Comparison of ENCODE assay signal across 8 cellular contexts in the genomic region with DNA sequence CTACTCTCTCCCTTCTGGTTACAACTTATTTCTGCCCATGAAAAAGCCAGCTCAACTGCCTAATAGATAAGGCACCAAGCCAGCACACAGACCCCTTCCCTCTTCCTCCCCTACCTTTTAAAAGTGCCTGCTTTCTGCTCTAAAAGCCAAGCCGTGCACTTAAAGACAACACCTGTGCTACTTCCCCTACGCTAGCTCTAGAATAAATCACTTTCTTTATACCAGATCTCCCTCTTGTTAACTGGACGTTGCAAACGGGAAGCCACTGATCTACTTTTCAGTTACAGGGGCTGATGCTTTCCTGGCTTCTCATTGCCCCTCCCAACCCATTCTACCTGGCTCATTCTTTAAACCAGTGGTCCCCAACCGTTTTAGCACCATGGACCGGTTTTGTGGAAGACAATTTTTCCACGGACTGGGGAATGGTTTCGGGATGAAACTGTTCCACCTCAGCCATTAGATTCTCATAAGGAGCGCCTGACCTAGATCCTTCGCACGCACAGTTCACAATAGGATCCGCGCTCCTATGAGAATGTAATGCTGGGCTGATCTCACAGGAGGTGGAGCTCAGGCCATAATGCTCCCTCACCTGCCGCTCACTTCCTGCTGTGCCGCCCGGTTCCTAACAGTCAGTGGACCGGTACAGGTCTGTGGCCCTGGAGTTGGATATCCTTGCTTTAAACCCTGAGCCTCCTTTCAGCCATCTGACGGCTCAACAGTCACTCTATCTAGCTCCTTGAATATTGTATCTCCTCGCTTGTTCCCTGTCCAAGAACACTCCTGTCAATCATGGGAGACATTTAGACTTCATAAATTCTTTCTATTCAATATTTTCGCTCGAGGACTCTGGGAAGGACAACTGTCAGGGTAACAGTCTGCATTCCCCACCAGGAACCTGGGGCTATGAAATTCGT. TPM values are rescaled to one million over a fixed set of nuclear protein-coding genes. Genes with fewer than 3 reads are reported as not detected.
A peak's percentile ranks its signal among the peaks of the same experiment; 100 is the strongest.
DNase-seq lines count a peak whose midpoint lies in the region; ATAC-seq and TF ChIP-seq lines count a peak whose summit lies in the region.

No MANE protein-coding gene starts in this region.

- peaks cover 23% of the 10 kb centered on the region for H3K9me3 Mint-ChIP-seq in activated CD4-positive, alpha-beta T cell treated with anti-CD3 and anti-CD28 coated beads for 36 hours (ENCODE audit: low read depth)

- H3K9me3 ChIP-seq in iPS-18a (ENCODE audit: control insufficient read depth, low read depth, low read length) (peaks cover 6% of the 10 kb centered on the region), gastrocnemius medialis (peaks cover 0 to 18% (median 3%) of the 10 kb centered on the region in 3 donors)

- H3K4me1 ChIP-seq in iPS-18a (ENCODE audit: control insufficient read depth, low read depth, low read length) (peaks cover 9% of the 10 kb centered on the region), gastrocnemius medialis (peaks cover 12 to 18% of the 10 kb centered on the region in 2 donors)

- peak overlapping the region; percentile 64 for H3K27ac Mint-ChIP-seq in activated CD4-positive, alpha-beta T cell treated with anti-CD3 and anti-CD28 coated beads for 36 hours

- H3K27ac ChIP-seq in iPS-18a (ENCODE audit: low read length) = no peak overlapping the region
- peak overlapping the region; percentile 29 to 81 (median 72) for H3K27ac ChIP-seq in gastrocnemius medialis

- H3K9ac ChIP-seq in iPS-18a (ENCODE audit: low read length) = no peak overlapping the region

- in situ Hi-C loops in astrocyte of the cerebellum (cut with HindIII; ENCODE audit: low sequenced_read_pairs) (no loop called here), gastrocnemius medialis (cut with MboI; ENCODE audit: low sequenced_read_pairs in 4 of 4) (loop anchor here in 1 of 4 donors (10.0 kb wide), 2 partner anchors 46 to 94 kb away; a partner anchor contains a TSS)

- TF ChIP-seq CTCF in astrocyte of the cerebellum (IDR thresholded peaks at IDR 0.05; ENCODE audit: low read depth, low read length, missing control alignments) (no peak), gastrocnemius medialis (IDR thresholded peaks at IDR 0.05 in 4 of 5, conservative IDR thresholded peaks at IDR 0.05 in 1 of 5) (no peak)

- peaks cover 3% of the 10 kb centered on the region for H3K36me3 ChIP-seq in iPS-18a (ENCODE audit: control insufficient read depth, low read depth, low read length)
- peaks cover 5 to 21% of the 10 kb centered on the region in 2 donors for H3K36me3 ChIP-seq in gastrocnemius medialis

- no peak for TF ChIP-seq POLR2A in gastrocnemius medialis (IDR thresholded peaks at IDR 0.05)

- intact Hi-C loops in activated CD4-positive, alpha-beta T cell treated with anti-CD3 and anti-CD28 coated beads for 36 hours (cut with DNase I, micrococcal nuclease) = no loop called here
- intact Hi-C loops in gastrocnemius medialis (cut with DNase I; ENCODE audit: low total_unique reads) = loop anchor here (1.0 to 10.0 kb wide), 8 partner anchors 26 to 306 kb away; a partner anchor contains a TSS

- CTCF ChIA-PET in activated CD4-positive, alpha-beta T cell treated with anti-CD3 and anti-CD28 coated beads for 36 hours (lab: Charles Lee) = no interaction called here

- H3K36me3 Mint-ChIP-seq in activated CD4-positive, alpha-beta T cell treated with anti-CD3 and anti-CD28 coated beads for 36 hours (ENCODE audit: low read depth) = peaks cover 30% of the 10 kb centered on the region

- no peaks in the 10 kb centered on the region for H3K27me3 ChIP-seq in iPS-18a (ENCODE audit: control insufficient read depth, insufficient read depth, low read length)
- peaks cover 0 to 27% (median 5%) of the 10 kb centered on the region in 3 donors for H3K27me3 ChIP-seq in gastrocnemius medialis

- POLR2A ChIA-PET in activated CD4-positive, alpha-beta T cell treated with anti-CD3 and anti-CD28 coated beads for 36 hours (lab: Charles Lee) = no interaction called here

- peak overlapping the region; percentile 76 for H3K4me3 Mint-ChIP-seq in activated CD4-positive, alpha-beta T cell treated with anti-CD3 and anti-CD28 coated beads for 36 hours

- peak; percentile 39 for DNase-seq in activated CD4-positive, alpha-beta T cell treated with anti-CD3 and anti-CD28 coated beads for 36 hours
- DNase-seq in activated CD4-positive, alpha-beta T cell treated with anti-CD3 and anti-CD28 coated beads for 1 hour = no peak
- DNase-seq in NCI-H526 treated with DMSO at 0.1 percent for 48 hours (lab: John Stamatoyannopoulos, UW) (peak; percentile 78), astrocyte of the cerebellum (ENCODE audit: low read depth) (no peak), gastrocnemius medialis (no peak), NK-92 (lab: John Stamatoyannopoulos, UW; ENCODE audit: unreplicated experiment) (no peak), T1000 (lab: John Stamatoyannopoulos, UW) (no peak)

- peak overlapping the region; percentile 79 for H3K4me3 ChIP-seq in astrocyte of the cerebellum (ENCODE audit: low read depth, low read length)
- H3K4me3 ChIP-seq in iPS-18a (ENCODE audit: low read length) = peak overlapping the region; percentile 80
- peak overlapping the region; percentile 72 to 84 (median 81) for H3K4me3 ChIP-seq in gastrocnemius medialis

- peaks cover 21% of the 10 kb centered on the region for H3K4me1 Mint-ChIP-seq in activated CD4-positive, alpha-beta T cell treated with anti-CD3 and anti-CD28 coated beads for 36 hours

- peak; percentile 70 for ATAC-seq in activated CD4-positive, alpha-beta T cell treated with anti-CD3 and anti-CD28 coated beads for 36 hours
- no peak for ATAC-seq in gastrocnemius medialis

- peaks cover 5% of the 10 kb centered on the region for H3K27me3 Mint-ChIP-seq in activated CD4-positive, alpha-beta T cell treated with anti-CD3 and anti-CD28 coated beads for 36 hours

RNA-seq across cellular contexts. Expression of a gene that starts 0.8 kb away (rescaled TPM):
- total RNA-seq in activated CD4-positive, alpha-beta T cell treated with anti-CD3 and anti-CD28 coated beads for 36 hours = under 1 TPM; 0.63 to 0.82 TPM
- 1 to 10 TPM in 1 of 4 donors, under 1 TPM in 2, not detected in 1; 0.56 to 3.0 (median 0.91) TPM for total RNA-seq in gastrocnemius medialis

RNA-seq across cellular contexts. Expression of a gene that starts 21.0 kb away (rescaled TPM):
- 1 to 10 TPM; 2.1 TPM for total RNA-seq in activated CD4-positive, alpha-beta T cell treated with anti-CD3 and anti-CD28 coated beads for 36 hours
- 1 to 10 TPM in 1 of 4 donors, under 1 TPM in 3; 0.38 to 1.3 (median 0.63) TPM for total RNA-seq in gastrocnemius medialis

RNA-seq across cellular contexts. Expression of a gene that starts 25.8 kb away (rescaled TPM):
- 1 to 10 TPM; 1.5 to 2.9 TPM for total RNA-seq in activated CD4-positive, alpha-beta T cell treated with anti-CD3 and anti-CD28 coated beads for 36 hours
- total RNA-seq in gastrocnemius medialis = 1 to 10 TPM in 3 of 4 donors, under 1 TPM in 1; 0.56 to 1.6 (median 1.1) TPM

RNA-seq across cellular contexts. Expression of a gene that starts 43.2 kb away (rescaled TPM):
- 10 to 100 TPM; 12.6 to 13.9 TPM for total RNA-seq in activated CD4-positive, alpha-beta T cell treated with anti-CD3 and anti-CD28 coated beads for 36 hours
- 10 to 100 TPM in 1 of 4 donors, 1 to 10 TPM in 3; 4.9 to 14.1 (median 6.9) TPM for total RNA-seq in gastrocnemius medialis

RNA-seq across cellular contexts. Expression of a gene that starts 48.2 kb away (rescaled TPM):
- total RNA-seq in activated CD4-positive, alpha-beta T cell treated with anti-CD3 and anti-CD28 coated beads for 36 hours = 1 to 10 TPM; 3.0 to 3.8 TPM
- 1 to 10 TPM in 2 of 4 donors, under 1 TPM in 1, not detected in 1; 0.78 to 4.5 (median 4.5) TPM for total RNA-seq in gastrocnemius medialis

Comparison
In these comparisons a context has a peak if more than half of its experiments do, and no peak if none do; other contexts are left out.
1. DNase-seq: peak in activated CD4-positive, alpha-beta T cell treated with anti-CD3 and anti-CD28 coated beads for 36 hours (single experiment) and NCI-H526 treated with DMSO at 0.1 percent for 48 hours (single experiment); none in activated CD4-positive, alpha-beta T cell treated with anti-CD3 and anti-CD28 coated beads for 1 hour (single experiment), astrocyte of the cerebellum (single experiment), gastrocnemius medialis (0 of 2), NK-92 (single experiment) and T1000 (single experiment).
2. Peak in every context shown above with its lines, with median percentiles within 50 percentile points of each other: H3K4me3 ChIP-seq.